ENCODE assay signal across 34 cellular contexts in the genomic region with DNA sequence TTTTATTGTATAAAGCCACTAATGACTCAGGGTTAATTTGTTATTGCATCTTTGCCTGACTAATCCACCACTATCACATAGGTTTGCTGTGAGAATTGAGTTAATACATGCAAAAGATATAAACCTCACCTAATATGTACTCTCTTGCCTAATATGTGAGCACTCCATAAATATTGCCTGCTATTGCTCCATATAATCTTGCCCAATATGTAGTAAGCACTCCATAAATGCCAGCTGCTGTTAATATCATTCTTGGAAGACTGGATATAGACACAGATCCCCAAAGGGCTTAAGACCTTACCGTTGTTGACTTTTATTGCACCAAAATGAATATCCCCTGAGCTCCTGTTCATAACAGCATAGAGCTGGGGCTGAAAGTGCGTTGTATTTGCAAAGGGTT. TPM values are rescaled to one million over a fixed set of nuclear protein-coding genes. Genes with fewer than 3 reads are reported as not detected.
"Had no signal": no experiment of that assay in that cellular context is flagged by ENCODE, and none has a peak within 500 bp of the region (broad histone marks: within the 10 kb centered on the region; RNA-seq: fewer than 3 reads in every experiment).

No MANE protein-coding gene starts in this region.

- H3K4me1 Mint-ChIP-seq: activated CD4-positive, alpha-beta T cell treated with anti-CD3 and anti-CD28 coated beads, Interleukin-2, amount 10 ng/mL, durations not matched to agents 7 days and 5 days; activated CD8-positive, alpha-beta memory T cell treated with anti-CD3 and anti-CD28 coated beads, Interleukin-2, amount 10 ng/mL, durations not matched to agents 7 days and 5 days; central memory CD8-positive, alpha-beta T cell; stimulated activated effector memory CD8-positive, alpha-beta T cell treated with anti-CD3 and anti-CD28 coated beads, Interleukin-12 subunit alpha, Interleukin-12 subunit beta, amount 100 ng/mL, for 72 hours; stimulated activated naive CD8-positive, alpha-beta T cell treated with anti-CD3 and anti-CD28 coated beads, Interleukin-15, amount 100 ng/mL, for 72 hours had no signal

- H3K36me3 Mint-ChIP-seq: activated CD8-positive, alpha-beta memory T cell treated with anti-CD3 and anti-CD28 coated beads, Interleukin-2, amount 10 ng/mL, durations not matched to agents 7 days and 5 days; stimulated activated effector memory CD8-positive, alpha-beta T cell treated with anti-CD3 and anti-CD28 coated beads, Interleukin-12 subunit alpha, Interleukin-12 subunit beta, amount 100 ng/mL, for 72 hours had no signal

- H3K27ac ChIP-seq: ascending aorta, dorsolateral prefrontal cortex, esophagus squamous epithelium, gastroesophageal sphincter, heart left ventricle, parathyroid adenoma, suprapubic skin, tibial nerve, WERI-Rb-1 had no signal

- H3K4me1 ChIP-seq: ascending aorta, esophagus squamous epithelium, gastroesophageal sphincter, suprapubic skin, tibial nerve had no signal

- H3K27me3 ChIP-seq: ascending aorta, heart left ventricle, tibial nerve had no signal

- ATAC-seq: activated CD8-positive, alpha-beta memory T cell treated with anti-CD3 and anti-CD28 coated beads, Interleukin-2, amount 10 ng/mL, durations not matched to agents 7 days and 5 days; activated CD8-positive, alpha-beta T cell treated with anti-CD3 and anti-CD28 coated beads for 36 hours; effector memory CD8-positive, alpha-beta T cell; gastroesophageal sphincter; heart left ventricle; right cardiac atrium; stimulated activated effector memory CD8-positive, alpha-beta T cell treated with anti-CD3 and anti-CD28 coated beads, Interleukin-12 subunit alpha, Interleukin-12 subunit beta, amount 100 ng/mL, for 72 hours; stimulated activated naive CD8-positive, alpha-beta T cell treated with anti-CD3 and anti-CD28 coated beads, Interleukin-15, amount 100 ng/mL, for 72 hours had no signal

- DNase-seq: activated CD4-positive, alpha-beta T cell treated with anti-CD3 and anti-CD28 coated beads, Interleukin-2, amount 10 ng/mL, durations not matched to agents 7 days and 5 days; activated CD4-positive, CD25-positive, alpha-beta regulatory T cell treated with anti-CD3 and anti-CD28 coated beads, Interleukin-2, amount 50 U/mL, for 72 hours; activated CD8-positive, alpha-beta memory T cell treated with anti-CD3 and anti-CD28 coated beads, Interleukin-2, amount 10 ng/mL, durations not matched to agents 7 days and 5 days; activated CD8-positive, alpha-beta T cell treated with anti-CD3 and anti-CD28 coated beads for 36 hours; activated gamma-delta T cell; activated naive CD4-positive, alpha-beta T cell treated with anti-CD3 and anti-CD28 coated beads, Interleukin-2, amount 50 U/mL, for 16 hours; activated T-cell treated with anti-CD3 and anti-CD28 coated beads for 4 hours; dorsolateral prefrontal cortex; effector memory CD8-positive, alpha-beta T cell; esophagus squamous epithelium; heart left ventricle; islet precursor cell; left cardiac atrium; mesenchymal stem cell; nephron progenitor cell; right cardiac atrium; small intestine; stimulated activated CD4-positive, alpha-beta T cell treated with anti-CD3 and anti-CD28 coated beads, Interleukin-2, amount 100 ng/mL, for 24 hours; stimulated activated naive CD8-positive, alpha-beta T cell treated with anti-CD3 and anti-CD28 coated beads, Interleukin-15, amount 100 ng/mL, for 72 hours; WERI-Rb-1 had no signal

- H3K27ac Mint-ChIP-seq: activated CD4-positive, alpha-beta T cell treated with anti-CD3 and anti-CD28 coated beads, Interleukin-2, amount 10 ng/mL, durations not matched to agents 7 days and 5 days; activated CD8-positive, alpha-beta memory T cell treated with anti-CD3 and anti-CD28 coated beads, Interleukin-2, amount 10 ng/mL, durations not matched to agents 7 days and 5 days; activated CD8-positive, alpha-beta T cell treated with anti-CD3 and anti-CD28 coated beads for 36 hours; activated T-helper 1 cell treated with anti-CD3 and anti-CD28 coated beads, Interleukin-12 subunit alpha, Interleukin-12 subunit beta, Interleukin-2, Interleukin-4 antibody, amounts not matched to agents 30 ng/mL and 10 ng/mL and 1 ng/mL, durations not matched to agents 14 hours and 24 hours and 36 hours; effector memory CD8-positive, alpha-beta T cell; nephron progenitor cell; stimulated activated effector memory CD8-positive, alpha-beta T cell treated with anti-CD3 and anti-CD28 coated beads, Interleukin-12 subunit alpha, Interleukin-12 subunit beta, amount 100 ng/mL, for 72 hours; stimulated activated naive CD8-positive, alpha-beta T cell treated with anti-CD3 and anti-CD28 coated beads, Interleukin-15, amount 100 ng/mL, for 72 hours had no signal

- H2AFZ ChIP-seq: parathyroid adenoma had no signal

- H3K79me2 ChIP-seq: parathyroid adenoma had no signal

- H3K4me3 Mint-ChIP-seq: activated CD4-positive, alpha-beta T cell treated with anti-CD3 and anti-CD28 coated beads, Interleukin-2, amount 10 ng/mL, durations not matched to agents 7 days and 5 days; activated CD8-positive, alpha-beta memory T cell treated with anti-CD3 and anti-CD28 coated beads, Interleukin-2, amount 10 ng/mL, durations not matched to agents 7 days and 5 days; activated CD8-positive, alpha-beta T cell treated with anti-CD3 and anti-CD28 coated beads for 36 hours; activated T-helper 1 cell treated with anti-CD3 and anti-CD28 coated beads, Interleukin-12 subunit alpha, Interleukin-12 subunit beta, Interleukin-2, Interleukin-4 antibody, amounts not matched to agents 30 ng/mL and 10 ng/mL and 1 ng/mL, durations not matched to agents 14 hours and 24 hours and 36 hours; central memory CD8-positive, alpha-beta T cell; effector memory CD8-positive, alpha-beta T cell; nephron progenitor cell; stimulated activated effector memory CD8-positive, alpha-beta T cell treated with anti-CD3 and anti-CD28 coated beads, Interleukin-12 subunit alpha, Interleukin-12 subunit beta, amount 100 ng/mL, for 72 hours; stimulated activated naive CD8-positive, alpha-beta T cell treated with anti-CD3 and anti-CD28 coated beads, Interleukin-15, amount 100 ng/mL, for 72 hours had no signal

- H3K36me3 ChIP-seq: ascending aorta, esophagus squamous epithelium, gastroesophageal sphincter, heart left ventricle, suprapubic skin, tibial nerve, WERI-Rb-1 had no signal

- H3K9ac ChIP-seq: parathyroid adenoma had no signal

- FAIRE-seq: colon, endothelial cell of umbilical vein, small intestine had no signal

- H3K9me3 ChIP-seq: ascending aorta, esophagus squamous epithelium, gastroesophageal sphincter, heart left ventricle, suprapubic skin, tibial nerve had no signal

- H3K9me3 Mint-ChIP-seq: activated CD4-positive, alpha-beta T cell treated with anti-CD3 and anti-CD28 coated beads, Interleukin-2, amount 10 ng/mL, durations not matched to agents 7 days and 5 days; activated CD8-positive, alpha-beta T cell treated with anti-CD3 and anti-CD28 coated beads for 36 hours; activated T-helper 1 cell treated with anti-CD3 and anti-CD28 coated beads, Interleukin-12 subunit alpha, Interleukin-12 subunit beta, Interleukin-2, Interleukin-4 antibody, amounts not matched to agents 30 ng/mL and 10 ng/mL and 1 ng/mL, durations not matched to agents 14 hours and 24 hours and 36 hours; central memory CD8-positive, alpha-beta T cell; nephron progenitor cell; stimulated activated naive CD8-positive, alpha-beta T cell treated with anti-CD3 and anti-CD28 coated beads, Interleukin-15, amount 100 ng/mL, for 72 hours had no signal

- H3K4me3 ChIP-seq: ascending aorta, dorsolateral prefrontal cortex, esophagus squamous epithelium, gastroesophageal sphincter, heart left ventricle, suprapubic skin, tibial nerve had no signal

RNA-seq across cellular contexts. Expression of gene LRRC55, which starts 27.0 kb away (rescaled TPM):
- total RNA-seq: activated CD4-positive, alpha-beta T cell treated with anti-CD3 and anti-CD28 coated beads, Interleukin-2, amount 10 ng/mL, durations not matched to agents 7 days and 5 days; activated CD8-positive, alpha-beta memory T cell treated with anti-CD3 and anti-CD28 coated beads, Interleukin-2, amount 10 ng/mL, durations not matched to agents 7 days and 5 days; activated CD8-positive, alpha-beta T cell treated with anti-CD3 and anti-CD28 coated beads for 36 hours; activated T-helper 1 cell treated with anti-CD3 and anti-CD28 coated beads, Interleukin-12 subunit alpha, Interleukin-12 subunit beta, Interleukin-2, Interleukin-4 antibody, amounts not matched to agents 30 ng/mL and 10 ng/mL and 1 ng/mL, durations not matched to agents 14 hours and 24 hours and 36 hours; ascending aorta; endothelial cell of umbilical vein; mononuclear cell; myocyte; pulmonary artery endothelial cell; T-helper 2 cell treated with Interferon-gamma antibody and Interleukin-4, amounts not matched to agents 100 ng/mL and 5 ng/mL, for 36 hours; tibial nerve had no signal
- polyA plus RNA-seq: endothelial cell of umbilical vein had no signal
